ENCODE assay signal across 12 cellular contexts in genomic region chr11:47328449-47329390, GRCh38. TPM values are rescaled to one million over a fixed set of nuclear protein-coding genes. Genes with fewer than 3 reads are reported as not detected.
A peak's percentile ranks its signal among the peaks of the same experiment; 100 is the strongest.
DNase-seq lines count a peak whose midpoint lies in the region; ATAC-seq and TF ChIP-seq lines count a peak whose summit lies in the region.
"Had no signal": no experiment of that assay in that cellular context is flagged by ENCODE, and none has a peak within 500 bp of the region (broad histone marks: within the 10 kb centered on the region; RNA-seq: fewer than 3 reads in every experiment).

No MANE protein-coding gene starts in this region.

- TF ChIP-seq CTCF in GM23338 (conservative IDR thresholded peaks at IDR 0.05; ENCODE audit: low read depth in 2 of 2) (no peak), Peyer's patch (IDR thresholded peaks at IDR 0.05) (peak in 1 of 6 experiments; percentile 22), parathyroid adenoma (IDR thresholded peaks at IDR 0.05) (no peak)

- H3K9me3 Mint-ChIP-seq in GM23338, result no peaks in the 10 kb centered on the region
- H3K9me3 Mint-ChIP-seq: activated T-helper 1 cell treated with anti-CD3 and anti-CD28 coated beads, Interleukin-12 subunit alpha, Interleukin-12 subunit beta, Interleukin-2, Interleukin-4 antibody, amounts not matched to agents 30 ng/mL and 10 ng/mL and 1 ng/mL, durations not matched to agents 14 hours and 24 hours and 36 hours had no signal

- H3K9ac ChIP-seq in parathyroid adenoma, result no peak overlapping the region

- no peaks in the 10 kb centered on the region for H3F3A ChIP-seq in GM23338 (replicated peaks; ENCODE audit: low read depth)

- H3K79me2 ChIP-seq in GM23338 (replicated peaks; ENCODE audit: insufficient read depth), result no peaks in the 10 kb centered on the region
- H3K79me2 ChIP-seq in parathyroid adenoma, result no peaks in the 10 kb centered on the region

- peak; percentile 79 for ATAC-seq in GM18861 (IDR thresholded peaks at IDR 0.05; ENCODE audit: unreplicated experiment)
- no peak for ATAC-seq in GM23338

- H3K36me3 ChIP-seq in GM23338 (ENCODE audit: insufficient read depth), result no peaks in the 10 kb centered on the region
- H3K36me3 ChIP-seq in Peyer's patch, result no peaks in the 10 kb centered on the region
- no peaks in the 10 kb centered on the region for H3K36me3 ChIP-seq in parathyroid adenoma (ENCODE audit: control insufficient read depth, insufficient read depth, low read length)

- H3K9me3 ChIP-seq in Peyer's patch (no peaks in the 10 kb centered on the region), parathyroid adenoma (ENCODE audit: control insufficient read depth, low read length) (no peaks in the 10 kb centered on the region)

- no peak for TF ChIP-seq POLR2A in Peyer's patch (IDR thresholded peaks at IDR 0.05)

- DNase-seq in GM23338 (ENCODE audit: low spot score) (no peak), Peyer's patch (peak in 2 of 3 donors; percentile 53 to 68), COLO668 (lab: John Stamatoyannopoulos, UW; ENCODE audit: unreplicated experiment) (no peak), hepatic stellate cell (ENCODE audit: low spot score) (no peak), GM19238 (ENCODE audit: insufficient read length, low spot score) (no peak)
- DNase-seq in activated CD4-positive, alpha-beta T cell treated with anti-CD3 and anti-CD28 coated beads for 48 hours, result no peak
- DNase-seq: GF-D8, NCI-H1417 treated with DMSO at 0.1 percent for 48 hours had no signal

- peaks cover 11% of the 10 kb centered on the region for H3K27me3 Mint-ChIP-seq in GM23338 (ENCODE audit: insufficient read depth, low read depth, poor library complexity)

- H4K20me1 ChIP-seq in GM23338 (replicated peaks; ENCODE audit: insufficient read depth), result no peaks in the 10 kb centered on the region; the same call in 1 of the 2 replicates

- peaks cover 17% of the 10 kb centered on the region for H3K36me3 Mint-ChIP-seq in GM23338 (ENCODE audit: low read depth)

- H2AFZ ChIP-seq in GM23338 (no peak overlapping the region), parathyroid adenoma (no peak overlapping the region)

- H3K27ac ChIP-seq in GM23338 (ENCODE audit: low read depth), result no peak overlapping the region
- H3K27ac ChIP-seq in Peyer's patch, result peak overlapping the region in 1 of 4 donors; percentile 60
- peak overlapping the region; percentile 61 for H3K27ac ChIP-seq in parathyroid adenoma
- H3K27ac ChIP-seq: SK-N-MC had no signal

- peak overlapping the region; percentile 74; the same call in 1 of the 2 replicates for H3K27ac Mint-ChIP-seq in GM23338
- H3K27ac Mint-ChIP-seq: activated T-helper 1 cell treated with anti-CD3 and anti-CD28 coated beads, Interleukin-12 subunit alpha, Interleukin-12 subunit beta, Interleukin-2, Interleukin-4 antibody, amounts not matched to agents 30 ng/mL and 10 ng/mL and 1 ng/mL, durations not matched to agents 14 hours and 24 hours and 36 hours had no signal

- no peaks in the 10 kb centered on the region for H3K4me1 Mint-ChIP-seq in GM23338

- H3K9me2 ChIP-seq in GM23338 (ENCODE audit: insufficient read depth), result no peaks in the 10 kb centered on the region

- H3K4me1 ChIP-seq in GM23338 (ENCODE audit: insufficient read depth), result no peaks in the 10 kb centered on the region
- H3K4me1 ChIP-seq in Peyer's patch, result no peaks in the 10 kb centered on the region
- peaks cover 17% of the 10 kb centered on the region for H3K4me1 ChIP-seq in parathyroid adenoma

- H3K4me3 Mint-ChIP-seq in GM23338, result no peak overlapping the region
- H3K4me3 Mint-ChIP-seq: activated T-helper 1 cell treated with anti-CD3 and anti-CD28 coated beads, Interleukin-12 subunit alpha, Interleukin-12 subunit beta, Interleukin-2, Interleukin-4 antibody, amounts not matched to agents 30 ng/mL and 10 ng/mL and 1 ng/mL, durations not matched to agents 14 hours and 24 hours and 36 hours had no signal

- H3K4me2 ChIP-seq in GM23338 (no peak overlapping the region), parathyroid adenoma (ENCODE audit: low read length) (no peak overlapping the region)

- H3K4me3 ChIP-seq in GM23338 (no peak overlapping the region), Peyer's patch (no peak overlapping the region), parathyroid adenoma (ENCODE audit: low read depth, low read length) (no peak overlapping the region)
- H3K4me3 ChIP-seq: SK-N-MC had no signal

- no peaks in the 10 kb centered on the region for H3K27me3 ChIP-seq in GM23338 (ENCODE audit: insufficient read depth)
- H3K27me3 ChIP-seq in Peyer's patch, result no peaks in the 10 kb centered on the region
- no peaks in the 10 kb centered on the region for H3K27me3 ChIP-seq in parathyroid adenoma (ENCODE audit: control insufficient read depth, insufficient read depth, low read length)

TF ChIP-seq in GM23338, 12 proteins besides CTCF, POLR2A, EP300 and RAD21 (continues in another document):
- TF ChIP-seq ZNF331 (CRISPR knock-in tag; IDR thresholded peaks at IDR 0.05; ENCODE audit: low read depth), result no peak
- TF ChIP-seq ZNF114 (CRISPR knock-in tag; IDR thresholded peaks at IDR 0.05), result no peak
- TF ChIP-seq, protein P1, sequence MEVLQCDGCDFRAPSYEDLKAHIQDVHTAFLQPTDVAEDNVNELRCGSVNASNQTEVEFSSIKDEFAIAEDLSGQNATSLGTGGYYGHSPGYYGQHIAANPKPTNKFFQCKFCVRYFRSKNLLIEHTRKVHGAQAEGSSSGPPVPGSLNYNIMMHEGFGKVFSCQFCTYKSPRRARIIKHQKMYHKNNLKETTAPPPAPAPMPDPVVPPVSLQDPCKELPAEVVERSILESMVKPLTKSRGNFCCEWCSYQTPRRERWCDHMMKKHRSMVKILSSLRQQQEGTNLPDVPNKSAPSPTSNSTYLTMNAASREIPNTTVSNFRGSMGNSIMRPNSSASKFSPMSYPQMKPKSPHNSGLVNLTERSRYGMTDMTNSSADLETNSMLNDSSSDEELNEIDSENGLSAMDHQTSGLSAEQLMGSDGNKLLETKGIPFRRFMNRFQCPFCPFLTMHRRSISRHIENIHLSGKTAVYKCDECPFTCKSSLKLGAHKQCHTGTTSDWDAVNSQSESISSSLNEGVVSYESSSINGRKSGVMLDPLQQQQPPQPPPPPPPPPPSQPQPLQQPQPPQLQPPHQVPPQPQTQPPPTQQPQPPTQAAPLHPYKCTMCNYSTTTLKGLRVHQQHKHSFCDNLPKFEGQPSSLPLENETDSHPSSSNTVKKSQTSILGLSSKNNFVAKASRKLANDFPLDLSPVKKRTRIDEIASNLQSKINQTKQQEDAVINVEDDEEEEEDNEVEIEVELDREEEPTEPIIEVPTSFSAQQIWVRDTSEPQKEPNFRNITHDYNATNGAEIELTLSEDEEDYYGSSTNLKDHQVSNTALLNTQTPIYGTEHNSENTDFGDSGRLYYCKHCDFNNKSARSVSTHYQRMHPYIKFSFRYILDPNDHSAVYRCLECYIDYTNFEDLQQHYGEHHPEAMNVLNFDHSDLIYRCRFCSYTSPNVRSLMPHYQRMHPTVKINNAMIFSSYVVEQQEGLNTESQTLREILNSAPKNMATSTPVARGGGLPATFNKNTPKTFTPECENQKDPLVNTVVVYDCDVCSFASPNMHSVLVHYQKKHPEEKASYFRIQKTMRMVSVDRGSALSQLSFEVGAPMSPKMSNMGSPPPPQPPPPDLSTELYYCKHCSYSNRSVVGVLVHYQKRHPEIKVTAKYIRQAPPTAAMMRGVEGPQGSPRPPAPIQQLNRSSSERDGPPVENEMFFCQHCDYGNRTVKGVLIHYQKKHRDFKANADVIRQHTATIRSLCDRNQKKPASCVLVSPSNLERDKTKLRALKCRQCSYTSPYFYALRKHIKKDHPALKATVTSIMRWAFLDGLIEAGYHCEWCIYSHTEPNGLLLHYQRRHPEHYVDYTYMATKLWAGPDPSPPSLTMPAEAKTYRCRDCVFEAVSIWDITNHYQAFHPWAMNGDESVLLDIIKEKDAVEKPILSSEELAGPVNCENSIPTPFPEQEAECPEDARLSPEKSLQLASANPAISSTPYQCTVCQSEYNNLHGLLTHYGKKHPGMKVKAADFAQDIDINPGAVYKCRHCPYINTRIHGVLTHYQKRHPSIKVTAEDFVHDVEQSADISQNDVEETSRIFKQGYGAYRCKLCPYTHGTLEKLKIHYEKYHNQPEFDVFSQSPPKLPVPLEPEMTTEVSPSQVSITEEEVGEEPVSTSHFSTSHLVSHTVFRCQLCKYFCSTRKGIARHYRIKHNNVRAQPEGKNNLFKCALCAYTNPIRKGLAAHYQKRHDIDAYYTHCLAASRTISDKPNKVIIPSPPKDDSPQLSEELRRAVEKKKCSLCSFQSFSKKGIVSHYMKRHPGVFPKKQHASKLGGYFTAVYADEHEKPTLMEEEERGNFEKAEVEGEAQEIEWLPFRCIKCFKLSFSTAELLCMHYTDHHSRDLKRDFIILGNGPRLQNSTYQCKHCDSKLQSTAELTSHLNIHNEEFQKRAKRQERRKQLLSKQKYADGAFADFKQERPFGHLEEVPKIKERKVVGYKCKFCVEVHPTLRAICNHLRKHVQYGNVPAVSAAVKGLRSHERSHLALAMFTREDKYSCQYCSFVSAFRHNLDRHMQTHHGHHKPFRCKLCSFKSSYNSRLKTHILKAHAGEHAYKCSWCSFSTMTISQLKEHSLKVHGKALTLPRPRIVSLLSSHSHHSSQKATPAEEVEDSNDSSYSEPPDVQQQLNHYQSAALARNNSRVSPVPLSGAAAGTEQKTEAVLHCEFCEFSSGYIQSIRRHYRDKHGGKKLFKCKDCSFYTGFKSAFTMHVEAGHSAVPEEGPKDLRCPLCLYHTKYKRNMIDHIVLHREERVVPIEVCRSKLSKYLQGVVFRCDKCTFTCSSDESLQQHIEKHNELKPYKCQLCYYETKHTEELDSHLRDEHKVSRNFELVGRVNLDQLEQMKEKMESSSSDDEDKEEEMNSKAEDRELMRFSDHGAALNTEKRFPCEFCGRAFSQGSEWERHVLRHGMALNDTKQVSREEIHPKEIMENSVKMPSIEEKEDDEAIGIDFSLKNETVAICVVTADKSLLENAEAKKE (CRISPR knock-in tag; IDR thresholded peaks at IDR 0.05), result no peak

RNA-seq across cellular contexts. Expression of gene MYBPC3, which starts 23.8 kb away (rescaled TPM):
- not detected in 2 replicates for total RNA-seq in GM23338 (2014; rRNA removed; shearing (Covaris generic))
- polyA plus RNA-seq in GM23338 (2016; fragmentation: Nextera tagmentation; extraction: Ambion mirVana), result 0.24 TPM in 1 of 2 replicates, not detected in the other
- total RNA-seq in Peyer's patch, result not detected
- total RNA-seq: activated T-helper 1 cell treated with anti-CD3 and anti-CD28 coated beads, Interleukin-12 subunit alpha, Interleukin-12 subunit beta, Interleukin-2, Interleukin-4 antibody, amounts not matched to agents 30 ng/mL and 10 ng/mL and 1 ng/mL, durations not matched to agents 14 hours and 24 hours and 36 hours had no signal

RNA-seq across cellular contexts. Expression of gene SPI1, which starts 49.6 kb away (rescaled TPM):
- total RNA-seq in GM23338 (2014; rRNA removed; shearing (Covaris generic)), result not detected in 2 replicates
- polyA plus RNA-seq in GM23338 (2016; fragmentation: Nextera tagmentation; extraction: Ambion mirVana), result 0.19 and 0.23 TPM in 2 replicates
- 10 to 100 TPM in 1 of 4 donors, 1 to 10 TPM in 3; 2.6 to 27.2 (median 7.8) TPM for total RNA-seq in Peyer's patch
- total RNA-seq: activated T-helper 1 cell treated with anti-CD3 and anti-CD28 coated beads, Interleukin-12 subunit alpha, Interleukin-12 subunit beta, Interleukin-2, Interleukin-4 antibody, amounts not matched to agents 30 ng/mL and 10 ng/mL and 1 ng/mL, durations not matched to agents 14 hours and 24 hours and 36 hours had no signal

RNA-seq across cellular contexts. Expression of gene MADD, which starts 58.8 kb away (rescaled TPM):
- 33.3 and 43.8 TPM in 2 replicates for total RNA-seq in GM23338 (2014; rRNA removed; shearing (Covaris generic))
- 12.5 and 13.4 TPM in 2 replicates for polyA plus RNA-seq in GM23338 (2016; fragmentation: Nextera tagmentation; extraction: Ambion mirVana)
- 10 to 100 TPM; 47.8 to 83.2 (median 72.9) TPM for total RNA-seq in Peyer's patch

Comparison
In these comparisons a context has a peak if more than half of its experiments do, and no peak if none do; other contexts are left out.
1. DNase-seq: peak in Peyer's patch (2 of 3); none in GM23338 (single experiment), COLO668 (single experiment), hepatic stellate cell (single experiment), GM19238 (single experiment) and activated CD4-positive, alpha-beta T cell treated with anti-CD3 and anti-CD28 coated beads for 48 hours (single experiment).